In the genomic region with DNA sequence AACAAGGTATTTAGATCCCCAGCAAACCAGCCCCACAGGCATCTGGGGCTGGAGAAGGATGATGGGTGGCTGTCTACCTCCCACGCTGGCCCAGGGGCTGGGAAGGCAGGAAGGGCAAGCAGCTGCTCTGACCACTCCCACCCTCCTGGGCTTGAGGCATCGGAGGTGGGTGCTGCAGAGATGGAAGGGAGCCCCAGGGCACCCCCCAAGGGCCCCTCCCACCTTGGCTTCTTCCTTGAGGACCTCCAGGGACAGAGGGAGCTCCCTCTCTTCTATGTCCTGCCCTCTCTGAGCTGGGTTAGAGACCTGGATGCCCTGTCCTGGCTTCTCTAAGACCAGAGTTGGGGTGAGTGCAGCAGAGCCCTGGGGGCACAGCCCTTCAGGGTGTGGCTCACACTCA, we compare ENCODE assay signal across 10 cellular contexts. TPM values are rescaled to one million over a fixed set of nuclear protein-coding genes. Genes with fewer than 3 reads are reported as not detected.
DNase-seq lines count a peak whose midpoint lies in the region; ATAC-seq, FAIRE-seq and TF ChIP-seq lines count a peak whose summit lies in the region.
"Had no signal": no experiment of that assay in that cellular context is flagged by ENCODE, and none has a peak within 500 bp of the region (broad histone marks: within the 10 kb centered on the region; RNA-seq: fewer than 3 reads in every experiment).

No MANE protein-coding gene starts in this region.

- no peak for TF ChIP-seq CTCF in OCI-LY7 (conservative IDR thresholded peaks at IDR 0.05; ENCODE audit: low read length)

- H3K9me2 ChIP-seq in OCI-LY7 (ENCODE audit: insufficient read depth, low read length) = no peaks in the 10 kb centered on the region

- H3K27ac Mint-ChIP-seq in central memory CD8-positive, alpha-beta T cell (ENCODE audit: low read depth) = peak overlapping the region; percentile 85

- no peak for FAIRE-seq in small intestine (lab: Jason Lieb, UNC)
- FAIRE-seq in frontal cortex (lab: Jason Lieb, UNC) = no peak

- intact Hi-C loops in OCI-LY7 (cut with micrococcal nuclease; ENCODE audit: unreplicated experiment) = loop anchor here (1.0 to 2.0 kb wide), 2 partner anchors 36 to 42 kb away; no protein-coding TSS in a partner anchor

- ATAC-seq in central memory CD8-positive, alpha-beta T cell (replicated peaks; ENCODE audit: extremely low read depth, poor library complexity, severe bottlenecking) = no peak
- ATAC-seq in GM21786 (IDR thresholded peaks at IDR 0.05; ENCODE audit: unreplicated experiment) = no peak

- peak overlapping the region; percentile 95 for H3K4me2 ChIP-seq in OCI-LY7 (ENCODE audit: low read length)

- DNase-seq in activated CD8-positive, alpha-beta memory T cell treated with anti-CD3 and anti-CD28 coated beads for 24 hours = peak; percentile 68
- DNase-seq in activated CD8-positive, alpha-beta memory T cell treated with anti-CD3 and anti-CD28 coated beads, Interleukin-2, amount 50 U/mL, for 4 hours = no peak
- no peak for DNase-seq in OCI-LY7 (ENCODE audit: low spot score)
- DNase-seq in central memory CD8-positive, alpha-beta T cell (ENCODE audit: low spot score in 2 of 2) = no peak
- peak; percentile 30 for DNase-seq in stimulated activated CD8-positive, alpha-beta memory T cell treated with anti-CD3 and anti-CD28 coated beads, Interleukin-4, amount 100 ng/mL, for 48 hours
- no peak for DNase-seq in small intestine
- no peak for DNase-seq in frontal cortex (ENCODE audit: low spot score in 2 of 2)

- CTCF ChIA-PET in OCI-LY7 (lab: Charles Lee; ENCODE audit: unreplicated experiment) = interaction anchor here (0.6 to 3.9 kb wide), 5 partner anchors 21 to 40 kb away, joined by 3 to 37 read pairs (median 4); no protein-coding TSS in a partner anchor

- 62 to 80% (median 65%) methylated on average over 2 of the region's 2 CpGs for WGBS in small intestine, 3 donors

- peaks cover 59% of the 10 kb centered on the region for H3K36me3 ChIP-seq in OCI-LY7 (ENCODE audit: insufficient read depth, low read length)
- H3K36me3 ChIP-seq in small intestine (ENCODE audit: control insufficient read depth in 2 of 2, insufficient read depth in 2 of 2, low read length in 2 of 2) = peaks cover 0 to 4% of the 10 kb centered on the region in 2 donors
- H3K36me3 ChIP-seq: brain microvascular endothelial cell had no signal

- H3K4me3 ChIP-seq in OCI-LY7 (ENCODE audit: low read depth, low read length, poor library complexity, severe bottlenecking) (peak overlapping the region; percentile 93), small intestine (ENCODE audit: low read depth in 1 of 2, low read length in 2 of 2) (no peak overlapping the region)

- peaks cover 50% of the 10 kb centered on the region for H3K4me1 Mint-ChIP-seq in central memory CD8-positive, alpha-beta T cell

- peaks cover 35% of the 10 kb centered on the region for H3K79me2 ChIP-seq in OCI-LY7 (ENCODE audit: insufficient read depth, low read depth, low read length)

- H3K4me1 ChIP-seq in OCI-LY7 (ENCODE audit: insufficient read depth, low read length, poor library complexity, severe bottlenecking) = peaks cover 55% of the 10 kb centered on the region
- no peaks in the 10 kb centered on the region for H3K4me1 ChIP-seq in small intestine (ENCODE audit: control insufficient read depth in 2 of 2, insufficient read depth in 1 of 2, low read depth in 1 of 2, low read length in 1 of 2)

- H2AFZ ChIP-seq in OCI-LY7 (ENCODE audit: low read length) = no peak overlapping the region

- no peaks in the 10 kb centered on the region for H4K20me1 ChIP-seq in OCI-LY7 (ENCODE audit: insufficient read depth, low read length)

- peaks cover 31% of the 10 kb centered on the region for H3K36me3 Mint-ChIP-seq in central memory CD8-positive, alpha-beta T cell (ENCODE audit: insufficient read depth)

- H3K4me3 Mint-ChIP-seq in central memory CD8-positive, alpha-beta T cell = peak overlapping the region; percentile 99

- no peaks in the 10 kb centered on the region for H3K27me3 Mint-ChIP-seq in central memory CD8-positive, alpha-beta T cell

- POLR2A ChIA-PET in OCI-LY7 (lab: Charles Lee) = interaction anchor here (1.1 to 11.7 kb wide), 2 partner anchors 10 to 33 kb away, joined by 3 to 273 read pairs; no protein-coding TSS in a partner anchor

- H3K9me3 ChIP-seq in OCI-LY7 (ENCODE audit: low read length) (no peaks in the 10 kb centered on the region), small intestine (ENCODE audit: control insufficient read depth, low read depth) (no peaks in the 10 kb centered on the region)

- BruUV-seq in OCI-LY7 (replicated peaks; lab: Mats Ljungman, UMichigan) = no TSS peak

- H3K27ac ChIP-seq in OCI-LY7 (ENCODE audit: low read depth, low read length, poor library complexity, severe bottlenecking) (peak overlapping the region; percentile 91), small intestine (ENCODE audit: low read depth in 1 of 2, low read length in 1 of 2) (no peak overlapping the region)
- H3K27ac ChIP-seq: brain microvascular endothelial cell had no signal

- no peaks in the 10 kb centered on the region for H3K9me3 Mint-ChIP-seq in central memory CD8-positive, alpha-beta T cell

- H3K27me3 ChIP-seq in small intestine (ENCODE audit: control insufficient read depth in 2 of 2, insufficient read depth in 2 of 2, low read length in 2 of 2) = no peaks in the 10 kb centered on the region
- H3K27me3 ChIP-seq: brain microvascular endothelial cell had no signal

RNA-seq across cellular contexts. Expression of a gene that starts 3.1 kb away (rescaled TPM):
- 409 and 470 TPM in 2 replicates for total RNA-seq in OCI-LY7 (2014; rRNA removed; shearing (Covaris generic))
- 677 and 769 TPM in 2 replicates for total RNA-seq in OCI-LY7 (2022)
- 100 to 1,000 TPM in 1 of 3 donors, 10 to 100 TPM in 2; 31.1 to 116 (median 42.5) TPM for polyA plus RNA-seq in small intestine
- total RNA-seq in frontal cortex = not detected
- total RNA-seq: NCI-H460 had no signal

RNA-seq across cellular contexts. Expression of a gene that starts 14.5 kb away (rescaled TPM):
- 74.2 and 75.8 TPM in 2 replicates for total RNA-seq in OCI-LY7 (2014; rRNA removed; shearing (Covaris generic))
- total RNA-seq in OCI-LY7 (2022) = 98.6 and 111 TPM in 2 replicates
- 10 to 100 TPM in 1 of 3 donors, 1 to 10 TPM in 2; 1.1 to 20.2 (median 2.7) TPM for polyA plus RNA-seq in small intestine
- 4.1 TPM for total RNA-seq in frontal cortex

RNA-seq across cellular contexts. Expression of a gene that starts 33.0 kb away (rescaled TPM):
- 1.3 and 4.4 TPM in 2 replicates for total RNA-seq in OCI-LY7 (2014; rRNA removed; shearing (Covaris generic))
- total RNA-seq in OCI-LY7 (2022) = 3.0 and 5.5 TPM in 2 replicates
- polyA plus RNA-seq in small intestine = 100 to 1,000 TPM in 2 of 3 donors, 1 to 10 TPM in 1; 6.7 to 267 (median 121) TPM
- total RNA-seq in frontal cortex = 0.41 TPM

RNA-seq across cellular contexts. Expression of a gene that starts 41.0 kb away (rescaled TPM):
- total RNA-seq in OCI-LY7 (2014; rRNA removed; shearing (Covaris generic)) = 18.6 and 25.3 TPM in 2 replicates
- 58.6 and 60.9 TPM in 2 replicates for total RNA-seq in OCI-LY7 (2022)
- 100 to 1,000 TPM; 157 to 238 (median 199) TPM for polyA plus RNA-seq in small intestine
- 11.8 TPM for total RNA-seq in frontal cortex

RNA-seq across cellular contexts. Expression of a gene that starts 51.7 kb away (rescaled TPM):
- total RNA-seq in OCI-LY7 (2014; rRNA removed; shearing (Covaris generic)) = not detected in 2 replicates
- total RNA-seq in OCI-LY7 (2022) = not detected in 2 replicates
- under 1 TPM in 1 of 3 donors, not detected in 2; 0.07 TPM for polyA plus RNA-seq in small intestine
- total RNA-seq in frontal cortex = not detected
- total RNA-seq: NCI-H460 had no signal

Comparison
In these comparisons a context has a peak if more than half of its experiments do, and no peak if none do; other contexts are left out.
1. DNase-seq: peak in activated CD8-positive, alpha-beta memory T cell treated with anti-CD3 and anti-CD28 coated beads for 24 hours (single experiment) and stimulated activated CD8-positive, alpha-beta memory T cell treated with anti-CD3 and anti-CD28 coated beads, Interleukin-4, amount 100 ng/mL, for 48 hours (single experiment); none in activated CD8-positive, alpha-beta memory T cell treated with anti-CD3 and anti-CD28 coated beads, Interleukin-2, amount 50 U/mL, for 4 hours (single experiment), OCI-LY7 (single experiment), central memory CD8-positive, alpha-beta T cell (0 of 2), small intestine (single experiment) and frontal cortex (0 of 2).
2. RNA of a gene that starts 3.1 kb away (total RNA-seq): 409 to 769 TPM in OCI-LY7; not detected in frontal cortex (single experiment); every median in the first group is over 100 times any median in the second.
3. RNA of a gene that starts 14.5 kb away (total RNA-seq): 74.2 to 111 TPM in OCI-LY7; 4.1 TPM in frontal cortex (single experiment); every median in the first group is over 10 times any median in the second.